In genomic region chr19:2235396-2236284, GRCh38 we compare ENCODE assay signal across 6 cellular contexts. TPM values are rescaled to one million over a fixed set of nuclear protein-coding genes. Genes with fewer than 3 reads are reported as not detected.
A peak's percentile ranks its signal among the peaks of the same experiment; 100 is the strongest.
DNase-seq lines count a peak whose midpoint lies in the region; FAIRE-seq and TF ChIP-seq lines count a peak whose summit lies in the region.

No MANE protein-coding gene starts in this region.

- peak overlapping the region; percentile 99 for H3K4me3 Mint-ChIP-seq in activated naive CD4-positive, alpha-beta T cell treated with anti-CD3 and anti-CD28 coated beads for 36 hours

- H3K9me3 ChIP-seq in neuron (ENCODE audit: low read length), result no peaks in the 10 kb centered on the region

- H3K27me3 Mint-ChIP-seq in activated naive CD4-positive, alpha-beta T cell treated with anti-CD3 and anti-CD28 coated beads for 36 hours (ENCODE audit: low read depth), result no peaks in the 10 kb centered on the region

- DNase-seq in activated naive CD4-positive, alpha-beta T cell treated with anti-CD3 and anti-CD28 coated beads for 36 hours, result no peak
- DNase-seq in activated naive CD4-positive, alpha-beta T cell treated with anti-CD3 and anti-CD28 coated beads, Interleukin-2, amount 50 U/mL, for 16 hours, result no peak
- DNase-seq in NCI-H1092 (lab: John Stamatoyannopoulos, UW) (peak; percentile 72), bronchial epithelial cell (ENCODE audit: low read depth) (peak; percentile 6), GOT3 (lab: John Stamatoyannopoulos, UW) (no peak)

- H3K27ac Mint-ChIP-seq in activated naive CD4-positive, alpha-beta T cell treated with anti-CD3 and anti-CD28 coated beads for 36 hours, result peak overlapping the region; percentile 98

- intact Hi-C loops in activated naive CD4-positive, alpha-beta T cell treated with anti-CD3 and anti-CD28 coated beads for 36 hours (cut with micrococcal nuclease), result loop anchor here (1.0 to 10.0 kb wide), 13 partner anchors 23 to 548 kb away; partner anchors contain the start of genes ADAT3, BTBD2, IZUMO4 and LSM7

- FAIRE-seq in bronchial epithelial cell (lab: Jason Lieb, UNC), result no peak

- H3K4me1 ChIP-seq in neuron (ENCODE audit: insufficient read depth, low read length), result peaks cover 45% of the 10 kb centered on the region

- H3K36me3 Mint-ChIP-seq in activated naive CD4-positive, alpha-beta T cell treated with anti-CD3 and anti-CD28 coated beads for 36 hours (ENCODE audit: low read depth), result peaks cover 40% of the 10 kb centered on the region

- no peaks in the 10 kb centered on the region for H3K27me3 ChIP-seq in bronchial epithelial cell (ENCODE audit: control insufficient read depth, insufficient read depth, low read length)
- H3K27me3 ChIP-seq in neuron (ENCODE audit: insufficient read depth, low read length), result no peaks in the 10 kb centered on the region

- H3K4me1 Mint-ChIP-seq in activated naive CD4-positive, alpha-beta T cell treated with anti-CD3 and anti-CD28 coated beads for 36 hours (ENCODE audit: low read depth), result peaks cover 55% of the 10 kb centered on the region

- H3K4me3 ChIP-seq in bronchial epithelial cell (ENCODE audit: low read depth, low read length), result peak overlapping the region; percentile 78
- H3K4me3 ChIP-seq in neuron (ENCODE audit: low read length), result peak overlapping the region; percentile 50

- no peak overlapping the region for H2AFZ ChIP-seq in neuron (ENCODE audit: low read depth, low read length)

- CTCF ChIA-PET in activated naive CD4-positive, alpha-beta T cell treated with anti-CD3 and anti-CD28 coated beads for 36 hours (lab: Charles Lee), result interaction anchor here (0.6 to 1.6 kb wide), 7 partner anchors 28 to 158 kb away, joined by 3 to 5 read pairs (median 4); no protein-coding TSS in a partner anchor

- H3K36me3 ChIP-seq in bronchial epithelial cell (ENCODE audit: control insufficient read depth, insufficient read depth, low read length), result peaks cover 18% of the 10 kb centered on the region
- peaks cover 32% of the 10 kb centered on the region for H3K36me3 ChIP-seq in neuron (ENCODE audit: insufficient read depth, low read length)

- H3K9me3 Mint-ChIP-seq in activated naive CD4-positive, alpha-beta T cell treated with anti-CD3 and anti-CD28 coated beads for 36 hours, result no peaks in the 10 kb centered on the region

- no peak for TF ChIP-seq CTCF in bronchial epithelial cell (IDR thresholded peaks at IDR 0.05; ENCODE audit: insufficient read depth, low read length, severe bottlenecking)

RNA-seq across cellular contexts. Expression of gene PLEKHJ1, which starts 0.5 kb away (rescaled TPM):
- 10 to 100 TPM; 56.9 to 60.6 TPM for total RNA-seq in activated naive CD4-positive, alpha-beta T cell treated with anti-CD3 and anti-CD28 coated beads for 36 hours
- total RNA-seq in bronchial epithelial cell, result 49.3 and 59.8 TPM in 2 replicates

RNA-seq across cellular contexts. Expression of gene SF3A2, which starts 1.0 kb away (rescaled TPM):
- 100 to 1,000 TPM; 154 to 158 TPM for total RNA-seq in activated naive CD4-positive, alpha-beta T cell treated with anti-CD3 and anti-CD28 coated beads for 36 hours
- 24.2 and 25.1 TPM in 2 replicates for total RNA-seq in bronchial epithelial cell

RNA-seq across cellular contexts. Expression of gene AMH, which starts 13.5 kb away (rescaled TPM):
- 1 to 10 TPM; 2.6 to 4.0 TPM for total RNA-seq in activated naive CD4-positive, alpha-beta T cell treated with anti-CD3 and anti-CD28 coated beads for 36 hours
- 0.26 and 0.38 TPM in 2 replicates for total RNA-seq in bronchial epithelial cell

RNA-seq across cellular contexts. Expression of gene JSRP1, which starts 20.6 kb away (rescaled TPM):
- under 1 TPM; 0.55 to 0.81 TPM for total RNA-seq in activated naive CD4-positive, alpha-beta T cell treated with anti-CD3 and anti-CD28 coated beads for 36 hours
- total RNA-seq in bronchial epithelial cell, result not detected in 2 replicates

RNA-seq across cellular contexts. Expression of gene PEAK3, which starts 46.3 kb away (rescaled TPM):
- total RNA-seq in activated naive CD4-positive, alpha-beta T cell treated with anti-CD3 and anti-CD28 coated beads for 36 hours, result not detected
- total RNA-seq in bronchial epithelial cell, result not detected in 2 replicates

Comparison
In these comparisons a context has a peak if more than half of its experiments do, and no peak if none do; other contexts are left out.
1. DNase-seq: peak in NCI-H1092 (single experiment) and bronchial epithelial cell (single experiment); none in activated naive CD4-positive, alpha-beta T cell treated with anti-CD3 and anti-CD28 coated beads for 36 hours (single experiment), activated naive CD4-positive, alpha-beta T cell treated with anti-CD3 and anti-CD28 coated beads, Interleukin-2, amount 50 U/mL, for 16 hours (single experiment) and GOT3 (single experiment).